In genomic region chr9:120917989-120918630, GRCh38 we compare ENCODE assay signal across 9 cellular contexts. TPM values are rescaled to one million over a fixed set of nuclear protein-coding genes. Genes with fewer than 3 reads are reported as not detected.
DNase-seq lines count a peak whose midpoint lies in the region; ATAC-seq, FAIRE-seq and TF ChIP-seq lines count a peak whose summit lies in the region.
"Had no signal": no experiment of that assay in that cellular context is flagged by ENCODE, and none has a peak within 500 bp of the region (broad histone marks: within the 10 kb centered on the region; RNA-seq: fewer than 3 reads in every experiment).

No MANE protein-coding gene starts in this region.

- no peak for TF ChIP-seq RAD21 in GM12878 (IDR thresholded peaks at IDR 0.05; ENCODE audit: insufficient read depth, low read depth, low read length)

- ATAC-seq in CD4-positive, alpha-beta T cell (ENCODE audit: poor library complexity) = no peak
- ATAC-seq in GM12878 = no peak
- no peak for ATAC-seq in gastrocnemius medialis
- no peak for ATAC-seq in GM21367 (IDR thresholded peaks at IDR 0.05; ENCODE audit: unreplicated experiment)

- H2AFZ ChIP-seq in GM12878 (ENCODE audit: control insufficient read depth, low read depth, low read length) = no peak overlapping the region

- peak overlapping the region; percentile 100 for H3K27ac Mint-ChIP-seq in CD4-positive, alpha-beta T cell

- H3K27me3 ChIP-seq in CD4-positive, alpha-beta T cell (ENCODE audit: control insufficient read depth, insufficient read depth, low read length) = no peaks in the 10 kb centered on the region
- no peaks in the 10 kb centered on the region for H3K27me3 ChIP-seq in GM12878 (replicated peaks in 1 of 2; ENCODE audit: control insufficient read depth in 2 of 2, insufficient read depth in 2 of 2, low read length in 1 of 2)
- no peaks in the 10 kb centered on the region for H3K27me3 ChIP-seq in gastrocnemius medialis

- no peaks in the 10 kb centered on the region for H3K36me3 ChIP-seq in HEK293 (ENCODE audit: control insufficient read depth in 2 of 2, insufficient read depth in 1 of 2, low read length in 2 of 2)
- H3K36me3 ChIP-seq in GM12878 (ENCODE audit: control insufficient read depth in 2 of 2, insufficient read depth in 2 of 2, low read length in 1 of 2) = peaks cover 28 to 38% of the 10 kb centered on the region in 2 experiments
- no peaks in the 10 kb centered on the region for H3K36me3 ChIP-seq in gastrocnemius medialis

- H3K4me1 Mint-ChIP-seq in CD4-positive, alpha-beta T cell (ENCODE audit: low read depth) = peaks cover 93% of the 10 kb centered on the region

- H4K20me1 ChIP-seq in GM12878 (ENCODE audit: control insufficient read depth, insufficient read depth) = no peaks in the 10 kb centered on the region

- H3K36me3 Mint-ChIP-seq in CD4-positive, alpha-beta T cell (ENCODE audit: low read depth) = peaks cover 97% of the 10 kb centered on the region

- peaks cover 77% of the 10 kb centered on the region for H3K79me2 ChIP-seq in GM12878 (ENCODE audit: control insufficient read depth, insufficient read depth, low read length)

- H3K4me3 ChIP-seq in HEK293 (ENCODE audit: low read depth, low read length) = no peak overlapping the region
- peak overlapping the region; percentile 29; the same call in 1 of the 2 replicates for H3K4me3 ChIP-seq in GM12878
- H3K4me3 ChIP-seq in gastrocnemius medialis = no peak overlapping the region

- H3K9me3 Mint-ChIP-seq in CD4-positive, alpha-beta T cell = no peaks in the 10 kb centered on the region

- H3K27ac ChIP-seq in CD4-positive, alpha-beta T cell (ENCODE audit: low read depth, low read length) = peak overlapping the region; percentile 21
- no peak overlapping the region for H3K27ac ChIP-seq in HEK293 (ENCODE audit: extremely low read depth, low read depth, low read length)
- H3K27ac ChIP-seq in GM12878 (ENCODE audit: control insufficient read depth, insufficient read depth) = peak overlapping the region; percentile 4; the same call in 1 of the 2 replicates
- peak overlapping the region in 3 of 4 donors; percentile 46 to 61 (median 58) for H3K27ac ChIP-seq in gastrocnemius medialis

- TF ChIP-seq CTCF in CD4-positive, alpha-beta T cell (IDR thresholded peaks at IDR 0.05) = no peak
- TF ChIP-seq CTCF in HEK293 (tag by site-specific recombination; IDR thresholded peaks at IDR 0.05) (no peak), GM12878 (IDR thresholded peaks at IDR 0.05 in 2 of 3, conservative IDR thresholded peaks at IDR 0.05 in 1 of 3; ENCODE audit: control insufficient read depth in 2 of 3, extremely low read depth in 1 of 3, insufficient read depth in 1 of 3, low read depth in 3 of 3, low read length in 3 of 3) (no peak), gastrocnemius medialis (IDR thresholded peaks at IDR 0.05 in 4 of 5, conservative IDR thresholded peaks at IDR 0.05 in 1 of 5) (no peak)

- DNase-seq in CD4-positive, alpha-beta T cell = no peak
- DNase-seq in GM12878 (ENCODE audit: low read depth, low spot score) (no peak), gastrocnemius medialis (no peak), inferior parietal cortex (ENCODE audit: extremely low spot score) (no peak), SIG-M5 treated with dmso at 0.1 percent for 504 hours (lab: John Stamatoyannopoulos, UW; ENCODE audit: unreplicated experiment) (no peak)
- DNase-seq: GF-D8, islet precursor cell had no signal

- no peaks in the 10 kb centered on the region for H3K9me3 ChIP-seq in CD4-positive, alpha-beta T cell (ENCODE audit: control insufficient read depth, low read length)
- no peaks in the 10 kb centered on the region for H3K9me3 ChIP-seq in HEK293 (ENCODE audit: control insufficient read depth, insufficient read depth, low read depth, low read length)
- H3K9me3 ChIP-seq in GM12878 (replicated peaks; ENCODE audit: control insufficient read depth, insufficient read depth, low read length) = peaks cover 2% of the 10 kb centered on the region; the same call in 1 of the 3 replicates
- H3K9me3 ChIP-seq in gastrocnemius medialis = no peaks in the 10 kb centered on the region

- SMC1A ChIA-PET in GM12878 (lab: Charles Lee; ENCODE audit: uncharacterized antibody, unreplicated experiment) = interaction anchor here (1.0 to 26.1 kb wide), 7 partner anchors 12 to 64 kb away, joined by 3 to 522 read pairs (median 5); no protein-coding TSS in a partner anchor

- TF ChIP-seq EP300 in GM12878 (IDR thresholded peaks at IDR 0.05; ENCODE audit: borderline replicate concordance in 1 of 2, control insufficient read depth in 1 of 2, low read depth in 2 of 2, low read length in 2 of 2) = no peak

- CTCF ChIA-PET in CD4-positive, alpha-beta T cell (lab: Charles Lee) = no interaction called here
- CTCF ChIA-PET in HEK293 (lab: Yijun Ruan, JAX) = no interaction called here
- CTCF ChIA-PET in GM12878 (lab: Yijun Ruan, JAX) = interaction anchor here (1.7 to 3.4 kb wide), 4 partner anchors 11 to 20 kb away, joined by 5 to 19 read pairs (median 12); no protein-coding TSS in a partner anchor

- BruUV-seq in GM12878 (replicated peaks; lab: Mats Ljungman, UMichigan) = no TSS peak

- TF ChIP-seq POLR2A in GM12878 (IDR thresholded peaks at IDR 0.05; ENCODE audit: low read depth, low read length) = no peak; the same call in 1 of the 2 replicates
- TF ChIP-seq POLR2A in gastrocnemius medialis (IDR thresholded peaks at IDR 0.05) = no peak

- in situ Hi-C loops in GM12878 (cut with MboI) = no loop called here
- in situ Hi-C loops in gastrocnemius medialis (cut with MboI; ENCODE audit: low sequenced_read_pairs in 4 of 4) = no loop called here

- peak overlapping the region; percentile 58 for H3K4me3 Mint-ChIP-seq in CD4-positive, alpha-beta T cell

- no peak for FAIRE-seq in GM12878 (lab: Jason Lieb, UNC)

- RAD21 ChIA-PET in GM12878 (lab: Charles Lee; ENCODE audit: unreplicated experiment) = interaction anchor here (11.9 kb wide), 1 partner anchor 16 kb away, joined by 196 read pairs; no protein-coding TSS in a partner anchor

- WGBS in GM12878 (ENCODE audit: insufficient coverage, insufficient replicate concordance, low lambda C conversion rate, missing lambda C conversion rate) = 89% methylated on average over 4 of the region's 4 CpGs

- POLR2A ChIA-PET in CD4-positive, alpha-beta T cell (lab: Charles Lee) = interaction anchor here (0.6 to 36.2 kb wide), 5 partner anchors 10 to 37 kb away, joined by 3 to 1343 read pairs (median 68); partner anchors contain the start of gene TRAF1
- POLR2A ChIA-PET in HEK293 (lab: Yijun Ruan, JAX) = no interaction called here
- POLR2A ChIA-PET in GM12878 (lab: Charles Lee) = interaction anchor here (0.9 to 11.5 kb wide), 6 partner anchors 14 to 203 kb away, joined by 3 to 224 read pairs (median 6); no protein-coding TSS in a partner anchor

- peak overlapping the region; percentile 46; the same call in 1 of the 2 replicates for H3K4me2 ChIP-seq in GM12878 (ENCODE audit: control insufficient read depth, insufficient read depth)

- H3K4me1 ChIP-seq in HEK293 (ENCODE audit: control insufficient read depth, insufficient read depth, low read length) (no peaks in the 10 kb centered on the region), GM12878 (ENCODE audit: control insufficient read depth, insufficient read depth, low read length) (peaks cover 27% of the 10 kb centered on the region), gastrocnemius medialis (peaks cover 22 to 23% of the 10 kb centered on the region in 2 donors)

- no peaks in the 10 kb centered on the region for H3K27me3 Mint-ChIP-seq in CD4-positive, alpha-beta T cell

- H3K9ac ChIP-seq in GM12878 (ENCODE audit: control insufficient read depth, insufficient read depth, low read length) = no peak overlapping the region

- intact Hi-C loops in CD4-positive, alpha-beta T cell (cut with DNase I, micrococcal nuclease) = loop anchor here (2.0 kb wide), 1 partner anchor 13 kb away; no protein-coding TSS in a partner anchor
- intact Hi-C loops in GM12878 (cut with micrococcal nuclease; ENCODE audit: unreplicated experiment) = no loop called here
- intact Hi-C loops in gastrocnemius medialis (cut with DNase I; ENCODE audit: low total_unique reads) = no loop called here

RNA-seq across cellular contexts. Expression of gene TRAF1, which starts 8.5 kb away (rescaled TPM):
- total RNA-seq in CD4-positive, alpha-beta T cell = 10 to 100 TPM; 60.3 to 61.7 TPM
- 317 and 349 TPM in 2 replicates for total RNA-seq in GM12878 (2013; cell fraction: nucleolus; rRNA removed)
- total RNA-seq in GM12878 (2014; rRNA removed) (144 and 153 TPM in 2 replicates), GM12878 (2014; rRNA removed; fragmentation: Illumina TruSeq; extraction: Trizol) (111 and 116 TPM in 2 replicates), GM12878 (2021) (163 and 164 TPM in 2 replicates), gastrocnemius medialis (1 to 10 TPM in 1 of 4 donors, under 1 TPM in 3; 0.42 to 1.6 (median 0.77) TPM)
- polyA plus RNA-seq in GM12878 (2011; ENCODE audit: low read depth) = 44.2 TPM
- polyA plus RNA-seq in GM12878 (2011; rRNA removed) (106 and 147 TPM in 2 replicates), GM12878 (2014; fragmentation: Illumina TruSeq; extraction: Trizol) (82.8 and 140 TPM in 2 replicates), GM12878 (2014; fragmentation: Nextera tagmentation; extraction: Ambion mirVana) (10 to 100 TPM; 13.8 to 16.6 TPM), GM12878 (2014; rRNA removed) (153 and 156 TPM in 2 replicates), GM12878 (2016; fragmentation: Nextera tagmentation; extraction: Ambion mirVana) (10 to 100 TPM; 69.6 to 79.5 TPM)
- polyA plus RNA-seq in GM12878 (2011; cell fraction: cytosol; rRNA removed) = 186 and 209 TPM in 2 replicates
- 205 and 241 TPM in 2 replicates for polyA plus RNA-seq in GM12878 (2011; cell fraction: nucleus; rRNA removed)
- 65.1 and 86.6 TPM in 2 replicates for polyA plus RNA-seq in GM12878 (2012)
- polyA minus RNA-seq in GM12878 (2011; rRNA and poly(A)+ RNA removed) = 194 and 283 TPM in 2 replicates
- 61.2 and 66.6 TPM in 2 replicates for polyA minus RNA-seq in GM12878 (2011; cell fraction: cytosol; rRNA and poly(A)+ RNA removed)
- 99.3 and 141 TPM in 2 replicates for polyA minus RNA-seq in GM12878 (2011; cell fraction: nucleus; rRNA and poly(A)+ RNA removed)

RNA-seq across cellular contexts. Expression of gene PHF19, which starts 41.1 kb away (rescaled TPM):
- 10 to 100 TPM; 60.3 to 63.0 TPM for total RNA-seq in CD4-positive, alpha-beta T cell
- 127 and 130 TPM in 2 replicates for total RNA-seq in GM12878 (2013; cell fraction: nucleolus; rRNA removed)
- total RNA-seq in GM12878 (2014; rRNA removed) (74.9 and 81.1 TPM in 2 replicates), GM12878 (2014; rRNA removed; fragmentation: Illumina TruSeq; extraction: Trizol) (63.1 and 74.8 TPM in 2 replicates), GM12878 (2021) (116 and 133 TPM in 2 replicates), gastrocnemius medialis (10 to 100 TPM in 2 of 4 donors, 1 to 10 TPM in 2; 9.2 to 12.5 (median 10.8) TPM)
- polyA plus RNA-seq in GM12878 (2011; ENCODE audit: low read depth) = 38.7 TPM
- polyA plus RNA-seq in GM12878 (2011; rRNA removed) (45.5 and 71.1 TPM in 2 replicates), GM12878 (2014; fragmentation: Illumina TruSeq; extraction: Trizol) (64.7 and 94.2 TPM in 2 replicates), GM12878 (2014; fragmentation: Nextera tagmentation; extraction: Ambion mirVana) (10 to 100 TPM; 26.0 to 50.2 TPM), GM12878 (2014; rRNA removed) (98.6 and 106 TPM in 2 replicates), GM12878 (2016; fragmentation: Nextera tagmentation; extraction: Ambion mirVana) (100 to 1,000 TPM in 1 of 2 experiments, 10 to 100 TPM in 1; 97.9 to 113 TPM)
- 118 and 119 TPM in 2 replicates for polyA plus RNA-seq in GM12878 (2011; cell fraction: cytosol; rRNA removed)
- 334 and 350 TPM in 2 replicates for polyA plus RNA-seq in GM12878 (2011; cell fraction: nucleus; rRNA removed)
- polyA plus RNA-seq in GM12878 (2012) = 63.6 and 78.6 TPM in 2 replicates
- polyA minus RNA-seq in GM12878 (2011; rRNA and poly(A)+ RNA removed) = 85.9 and 103 TPM in 2 replicates
- 31.7 and 47.3 TPM in 2 replicates for polyA minus RNA-seq in GM12878 (2011; cell fraction: cytosol; rRNA and poly(A)+ RNA removed)
- polyA minus RNA-seq in GM12878 (2011; cell fraction: nucleus; rRNA and poly(A)+ RNA removed) = 69.5 and 128 TPM in 2 replicates

Comparison
In these comparisons a context has a peak if more than half of its experiments do, and no peak if none do; other contexts are left out.
1. RNA of gene TRAF1, which starts 8.5 kb away (total RNA-seq): 111 to 349 TPM in GM12878 and 60.3 to 61.7 TPM in CD4-positive, alpha-beta T cell; 0.42 to 1.6 TPM in gastrocnemius medialis; every median in the first group is over 10 times any median in the second.
2. RNA of gene PHF19, which starts 41.1 kb away (total RNA-seq): 63.1 to 133 TPM in GM12878 and 60.3 to 63.0 TPM in CD4-positive, alpha-beta T cell; 9.2 to 12.5 TPM in gastrocnemius medialis; every median in the first group is over 4 times any median in the second.
3. intact Hi-C loops: an anchor here in CD4-positive, alpha-beta T cell (2.0 kb wide); none called in GM12878 and gastrocnemius medialis.